Comparison of ENCODE assay signal across 7 cellular contexts in genomic region chr5:37153661-37154060, GRCh38.
"Had no signal": no experiment of that assay in that cellular context is flagged by ENCODE, and none has a peak within 500 bp of the region (broad histone marks: within the 10 kb centered on the region; RNA-seq: fewer than 3 reads in every experiment).

No MANE protein-coding gene starts in this region.

- H3K4me3 Mint-ChIP-seq: IgD-negative memory B cell had no signal

- H3K27ac ChIP-seq: HL-60 had no signal

- DNase-seq: IMR-90, KBM-7, KG1 had no signal

- H3K9me3 Mint-ChIP-seq: IgD-negative memory B cell had no signal

- FAIRE-seq: HTR-8/SVneo, K562 had no signal

- H3K27me3 Mint-ChIP-seq: IgD-negative memory B cell had no signal

- H3K4me3 ChIP-seq: K562 had no signal

- ATAC-seq: K562 had no signal

- H3K4me1 Mint-ChIP-seq: IgD-negative memory B cell had no signal
